ENCODE assay signal across 13 cellular contexts in the genomic region with DNA sequence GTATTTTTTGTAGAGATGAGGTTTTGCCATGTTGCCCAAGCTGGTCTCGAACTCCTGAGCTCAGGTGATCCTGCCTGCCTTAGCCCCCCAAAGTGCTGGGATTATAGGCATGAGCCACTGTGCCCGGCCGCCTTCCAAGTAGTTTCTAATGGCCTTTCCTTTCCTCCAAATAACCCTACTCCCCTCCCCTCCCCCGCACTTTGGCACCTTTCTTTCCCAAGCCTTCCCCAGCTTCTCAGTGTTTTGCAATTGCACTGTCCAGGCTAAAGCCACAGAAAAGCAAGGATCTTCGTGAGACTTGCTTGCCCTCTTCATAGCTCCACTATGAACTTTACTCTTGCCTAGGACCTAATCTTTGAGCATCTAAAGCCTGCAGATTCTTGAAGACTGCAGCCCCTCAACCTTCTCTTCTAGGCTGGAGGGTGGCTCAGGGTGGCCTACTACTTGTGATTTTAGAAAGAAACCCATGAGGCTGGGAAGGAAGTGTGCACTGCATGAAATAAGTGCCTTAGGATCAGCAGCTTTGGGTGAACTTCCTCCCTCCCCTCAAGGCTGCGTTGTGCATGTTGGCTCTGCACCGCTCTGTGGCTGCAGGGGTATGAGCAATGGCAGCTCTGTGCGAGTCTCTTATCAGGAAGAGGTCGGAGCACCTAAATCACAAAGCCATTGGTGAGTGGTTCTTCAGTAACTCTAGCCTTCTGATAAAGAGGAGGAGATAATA.
DNase-seq lines count a peak whose midpoint lies in the region; ATAC-seq and TF ChIP-seq lines count a peak whose summit lies in the region.
"Had no signal": no experiment of that assay in that cellular context is flagged by ENCODE, and none has a peak within 500 bp of the region (broad histone marks: within the 10 kb centered on the region; RNA-seq: fewer than 3 reads in every experiment).

No MANE protein-coding gene starts in this region.

- H3K27ac ChIP-seq in ascending aorta (peak overlapping the region; percentile 69 to 75), suprapubic skin (peak overlapping the region; percentile 64)

- WGBS in suprapubic skin: 81% methylated on average over 9 of the region's 9 CpGs

- H3K4me1 ChIP-seq in ascending aorta (peaks cover 14 to 15% of the 10 kb centered on the region in 2 donors), suprapubic skin (peaks cover 23% of the 10 kb centered on the region)
- H3K4me1 ChIP-seq: Caco-2 had no signal

- DNase-seq in Kasumi-1 (lab: John Stamatoyannopoulos, UW) (peak; percentile 73 to 79), ascending aorta (ENCODE audit: low spot score in 2 of 2) (no peak), left lobe of liver (ENCODE audit: low spot score) (no peak), suprapubic skin (ENCODE audit: low spot score in 2 of 2) (peak in 1 of 2 donors; percentile 78), OCI-M1 (lab: John Stamatoyannopoulos, UW) (no peak)
- no peak for DNase-seq in activated effector memory CD4-positive, alpha-beta T cell treated with anti-CD3 and anti-CD28 coated beads, Interleukin-2, amount 50 U/mL, for 16 hours
- DNase-seq: activated naive CD4-positive, alpha-beta T cell treated with anti-CD3 and anti-CD28 coated beads, Interleukin-2, amount 50 U/mL, for 16 hours; Caco-2; erythroblast; mucosa of descending colon; NCI-H1417 treated with DMSO at 0.1 percent for 48 hours; NCI-H510A treated with DMSO at 0.1 percent for 48 hours had no signal

- ATAC-seq in left lobe of liver: peak; percentile 29
- ATAC-seq in GM21737 (IDR thresholded peaks at IDR 0.05; ENCODE audit: unreplicated experiment): no peak

- no peak for TF ChIP-seq EP300 in suprapubic skin (IDR thresholded peaks at IDR 0.05)

- intact Hi-C loops in ascending aorta (cut with DNase I): loop anchor here (10.0 kb wide), 1 partner anchor 204 kb away; no protein-coding TSS in a partner anchor

- no peaks in the 10 kb centered on the region for H3K27me3 ChIP-seq in ascending aorta
- H3K27me3 ChIP-seq in suprapubic skin: no peaks in the 10 kb centered on the region

- H3K4me3 ChIP-seq in ascending aorta (no peak overlapping the region), suprapubic skin (no peak overlapping the region)
- H3K4me3 ChIP-seq: mucosa of descending colon had no signal

- H3K36me3 ChIP-seq in ascending aorta (peaks cover 4 to 6% of the 10 kb centered on the region in 2 donors), suprapubic skin (peaks cover 3% of the 10 kb centered on the region)

- TF ChIP-seq CTCF in ascending aorta (IDR thresholded peaks at IDR 0.05) (no peak), suprapubic skin (IDR thresholded peaks at IDR 0.05) (no peak)

- no peaks in the 10 kb centered on the region for H3K9me3 ChIP-seq in ascending aorta
- no peaks in the 10 kb centered on the region for H3K9me3 ChIP-seq in suprapubic skin
- H3K9me3 ChIP-seq: Caco-2, mucosa of descending colon had no signal

- no peak for TF ChIP-seq POLR2A in suprapubic skin (IDR thresholded peaks at IDR 0.05)

Comparison
In these comparisons a context has a peak if more than half of its experiments do, and no peak if none do; other contexts are left out.
1. DNase-seq: peak in Kasumi-1 (2 of 2); none in ascending aorta (0 of 2), left lobe of liver (single experiment), OCI-M1 (single experiment) and activated effector memory CD4-positive, alpha-beta T cell treated with anti-CD3 and anti-CD28 coated beads, Interleukin-2, amount 50 U/mL, for 16 hours (single experiment).